8 cellular contexts compared by ENCODE assay signal in genomic region chr5:23221838-23222237, GRCh38.
"Had no signal": no experiment of that assay in that cellular context is flagged by ENCODE, and none has a peak within 500 bp of the region (broad histone marks: within the 10 kb centered on the region; RNA-seq: fewer than 3 reads in every experiment).

No MANE protein-coding gene starts in this region.

- ATAC-seq: GM23338, HCT116 had no signal

- DNase-seq: GM23248, GOT3, H7, H9, HCEC 1CT, HFFc6 had no signal
